ENCODE assay signal across 9 cellular contexts in the genomic region with DNA sequence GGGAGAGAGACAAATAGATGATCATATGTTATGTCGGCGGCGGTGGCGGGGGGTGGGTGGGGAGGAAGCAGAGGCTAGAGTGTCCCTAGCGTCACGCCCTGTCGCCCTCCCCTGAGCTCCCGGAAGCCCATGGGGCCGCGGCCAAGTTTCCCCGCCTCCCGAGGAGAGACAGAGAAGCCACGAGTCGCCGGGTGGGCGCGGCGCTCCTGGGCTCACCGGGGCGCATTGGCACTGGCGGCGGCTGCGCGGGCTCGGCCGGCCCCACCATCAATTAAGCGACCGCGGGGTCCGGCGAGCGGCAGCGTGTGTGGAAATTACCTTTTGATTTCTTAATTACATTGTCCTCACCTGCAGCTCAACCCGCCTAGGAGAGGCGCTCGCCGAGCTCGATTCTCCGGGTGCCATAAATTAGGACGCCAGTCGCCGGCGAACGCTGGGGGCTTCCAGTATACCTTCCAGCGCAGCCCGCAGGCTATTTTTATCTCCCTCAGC.
DNase-seq lines count a peak whose midpoint lies in the region; ATAC-seq lines count a peak whose summit lies in the region.
"Had no signal": no experiment of that assay in that cellular context is flagged by ENCODE, and none has a peak within 500 bp of the region (broad histone marks: within the 10 kb centered on the region; RNA-seq: fewer than 3 reads in every experiment).

No MANE protein-coding gene starts in this region.

- ATAC-seq in T-helper 17 cell (no peak), GM21737 (IDR thresholded peaks at IDR 0.05; ENCODE audit: unreplicated experiment) (no peak), left lobe of liver (no peak)

- no peak overlapping the region for H3K23ac ChIP-seq in mesendoderm (ENCODE audit: low read length)

- peaks cover 27% of the 10 kb centered on the region for H3K4me1 ChIP-seq in HUES6 (ENCODE audit: control insufficient read depth, insufficient read depth, low read length)
- peaks cover 7% of the 10 kb centered on the region for H3K4me1 ChIP-seq in mesendoderm (ENCODE audit: control insufficient read depth, low read depth, low read length)

- no peak overlapping the region for H2BK120ac ChIP-seq in mesendoderm (ENCODE audit: low read depth, low read length)

- H3K56ac ChIP-seq in mesendoderm (ENCODE audit: low read length): peak overlapping the region; percentile 78

- H3K4me3 ChIP-seq in HUES6 (ENCODE audit: low read depth, low read length) (peak overlapping the region; percentile 49), mesendoderm (ENCODE audit: low read length) (no peak overlapping the region)

- H3K79me2 ChIP-seq in mesendoderm (ENCODE audit: control insufficient read depth, insufficient read depth, low read length): no peaks in the 10 kb centered on the region

- H3K4me1 Mint-ChIP-seq in T-helper 17 cell: no peaks in the 10 kb centered on the region

- no peaks in the 10 kb centered on the region for H3K36me3 Mint-ChIP-seq in T-helper 17 cell (ENCODE audit: low read depth)

- no peak overlapping the region for H2AK5ac ChIP-seq in mesendoderm (ENCODE audit: low read length)

- DNase-seq in DMS53 treated with DMSO at 0.1 percent for 48 hours (lab: John Stamatoyannopoulos, UW; ENCODE audit: unreplicated experiment) (peak; percentile 72), T-helper 17 cell (no peak), mesendoderm (peak; percentile 63), HCEC 1CT (no peak), ureter (ENCODE audit: low spot score) (no peak), left lobe of liver (ENCODE audit: low spot score) (no peak)
- DNase-seq: HFFc6 had no signal

- H3K27ac Mint-ChIP-seq in T-helper 17 cell: no peak overlapping the region
- H3K27ac Mint-ChIP-seq: HFFc6 had no signal

- H3K4me2 ChIP-seq in mesendoderm (ENCODE audit: low read length): peak overlapping the region; percentile 62

- peaks cover 4% of the 10 kb centered on the region; the same call in 1 of the 2 replicates for H3K9me3 ChIP-seq in HUES6 (ENCODE audit: control insufficient read depth, insufficient read depth, low read depth, low read length)
- no peaks in the 10 kb centered on the region for H3K9me3 ChIP-seq in T-helper 17 cell (ENCODE audit: control insufficient read depth, low read length, poor library complexity, severe bottlenecking)

- H3K27ac ChIP-seq in HUES6 (ENCODE audit: low read depth, low read length): no peak overlapping the region
- H3K27ac ChIP-seq in mesendoderm (ENCODE audit: low read depth, low read length): no peak overlapping the region

- H2BK5ac ChIP-seq in mesendoderm (ENCODE audit: low read length): no peak overlapping the region

- peak overlapping the region; percentile 34 for H3K9ac ChIP-seq in HUES6 (ENCODE audit: low read length)
- peak overlapping the region; percentile 63 for H3K9ac ChIP-seq in mesendoderm (ENCODE audit: low read length)

- H2BK15ac ChIP-seq in mesendoderm (replicated peaks; ENCODE audit: low read depth): no peak overlapping the region

- H4K8ac ChIP-seq in mesendoderm (ENCODE audit: low read depth, low read length): no peak overlapping the region

- no peak overlapping the region for H4K5ac ChIP-seq in mesendoderm (ENCODE audit: low read length)

- H3K18ac ChIP-seq in mesendoderm (ENCODE audit: low read length): peak overlapping the region; percentile 64

- H3K27me3 Mint-ChIP-seq in T-helper 17 cell: peaks cover 6% of the 10 kb centered on the region

- H3K4ac ChIP-seq in mesendoderm (ENCODE audit: low read depth, low read length): peak overlapping the region; percentile 76

- WGBS in mesendoderm (ENCODE audit: extremely low coverage, insufficient coverage, low lambda C conversion rate): no CpG with 5 or more reads among the region's 46 CpGs

- H3K79me1 ChIP-seq in mesendoderm (ENCODE audit: low read length): no peaks in the 10 kb centered on the region

- no peaks in the 10 kb centered on the region for H3K36me3 ChIP-seq in HUES6 (ENCODE audit: control insufficient read depth, insufficient read depth, low read length)
- H3K36me3 ChIP-seq in mesendoderm (ENCODE audit: control insufficient read depth, insufficient read depth, low read length): no peaks in the 10 kb centered on the region

- peaks cover 24% of the 10 kb centered on the region for H3K27me3 ChIP-seq in HUES6 (ENCODE audit: control insufficient read depth, insufficient read depth, low read length)
- H3K27me3 ChIP-seq in mesendoderm (ENCODE audit: insufficient read depth, low read length, poor library complexity): no peaks in the 10 kb centered on the region

- H3K4me3 Mint-ChIP-seq in T-helper 17 cell: peak overlapping the region; percentile 25
- H3K4me3 Mint-ChIP-seq: HFFc6 had no signal

Comparison
In these comparisons a context has a peak if more than half of its experiments do, and no peak if none do; other contexts are left out.
1. DNase-seq: peak in DMS53 treated with DMSO at 0.1 percent for 48 hours (single experiment) and mesendoderm (single experiment); none in T-helper 17 cell (0 of 3), HCEC 1CT (single experiment), ureter (single experiment) and left lobe of liver (single experiment).